ENCODE assay signal across 1 cellular context in the genomic region with DNA sequence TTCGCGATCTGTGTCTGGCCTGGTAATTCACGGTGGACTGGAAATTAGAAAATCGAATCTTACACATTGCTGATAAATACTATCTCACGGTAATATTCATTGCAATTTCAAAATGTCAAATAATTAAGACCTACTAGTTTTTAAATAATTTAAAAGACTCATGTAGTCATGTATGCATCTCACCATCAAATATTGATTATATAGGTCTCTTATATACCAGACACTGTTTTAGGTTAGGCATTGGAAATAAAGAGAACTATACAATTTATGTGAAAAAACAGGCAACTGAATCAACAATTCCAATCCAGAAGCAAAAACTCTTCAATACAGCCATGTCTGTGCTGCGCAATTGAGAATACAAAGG.
TF ChIP-seq lines count a peak whose summit lies in the region.

No MANE protein-coding gene starts in this region.

TF ChIP-seq in SK-N-SH treated with all-trans-retinoic acid at 6 μM for 48 hours, 23 proteins besides CTCF, POLR2A, EP300 and RAD21 (continued from another document):
- TF ChIP-seq, protein P1, sequence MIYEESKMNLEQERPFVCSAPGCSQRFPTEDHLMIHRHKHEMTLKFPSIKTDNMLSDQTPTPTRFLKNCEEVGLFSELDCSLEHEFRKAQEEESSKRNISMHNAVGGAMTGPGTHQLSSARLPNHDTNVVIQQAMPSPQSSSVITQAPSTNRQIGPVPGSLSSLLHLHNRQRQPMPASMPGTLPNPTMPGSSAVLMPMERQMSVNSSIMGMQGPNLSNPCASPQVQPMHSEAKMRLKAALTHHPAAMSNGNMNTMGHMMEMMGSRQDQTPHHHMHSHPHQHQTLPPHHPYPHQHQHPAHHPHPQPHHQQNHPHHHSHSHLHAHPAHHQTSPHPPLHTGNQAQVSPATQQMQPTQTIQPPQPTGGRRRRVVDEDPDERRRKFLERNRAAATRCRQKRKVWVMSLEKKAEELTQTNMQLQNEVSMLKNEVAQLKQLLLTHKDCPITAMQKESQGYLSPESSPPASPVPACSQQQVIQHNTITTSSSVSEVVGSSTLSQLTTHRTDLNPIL (CRISPR knock-in tag; IDR thresholded peaks at IDR 0.05; ENCODE audit: low read depth) = no peak
TF ChIP-seq in SK-N-SH treated with all-trans-retinoic acid at 6 μM for 48 hours: peak in this region for 0.
